11 cellular contexts compared by ENCODE assay signal in genomic region chr17:19262650-19263620, GRCh38. TPM values are rescaled to one million over a fixed set of nuclear protein-coding genes. Genes with fewer than 3 reads are reported as not detected.
A peak's percentile ranks its signal among the peaks of the same experiment; 100 is the strongest.
DNase-seq lines count a peak whose midpoint lies in the region; ATAC-seq lines count a peak whose summit lies in the region.
"Had no signal": no experiment of that assay in that cellular context is flagged by ENCODE, and none has a peak within 500 bp of the region (broad histone marks: within the 10 kb centered on the region; RNA-seq: fewer than 3 reads in every experiment).

No MANE protein-coding gene starts in this region.

- H3K36me3 ChIP-seq in skeletal muscle tissue (ENCODE audit: control insufficient read depth in 3 of 3, insufficient read depth in 3 of 3, low read length in 3 of 3), result no peaks in the 10 kb centered on the region
- H3K36me3 ChIP-seq in effector memory CD4-positive, alpha-beta T cell (ENCODE audit: control insufficient read depth, insufficient read depth, low read length), result no peaks in the 10 kb centered on the region

- peaks cover 39 to 52% (median 49%) of the 10 kb centered on the region in 3 donors for H3K4me1 ChIP-seq in skeletal muscle tissue (ENCODE audit: control insufficient read depth in 3 of 3, insufficient read depth in 3 of 3, low read length in 3 of 3)
- H3K4me1 ChIP-seq in effector memory CD4-positive, alpha-beta T cell (ENCODE audit: control insufficient read depth, insufficient read depth, low read length, poor library complexity, severe bottlenecking), result no peaks in the 10 kb centered on the region

- H3K27me3 ChIP-seq in skeletal muscle tissue (ENCODE audit: control insufficient read depth in 3 of 3, insufficient read depth in 3 of 3, low read length in 3 of 3), result no peaks in the 10 kb centered on the region
- H3K27me3 ChIP-seq in effector memory CD4-positive, alpha-beta T cell (replicated peaks; ENCODE audit: control insufficient read depth, insufficient read depth, low read length, poor library complexity, severe bottlenecking), result no peaks in the 10 kb centered on the region

- H3K9ac ChIP-seq in skeletal muscle tissue (ENCODE audit: low read depth in 1 of 3, low read length in 3 of 3), result peak overlapping the region in 2 of 3 donors; percentile 38 to 42

- DNase-seq in HCEC 1CT (peak; percentile 47), foreskin melanocyte (peak; percentile 85), mucosa of gallbladder (ENCODE audit: low spot score) (no peak)
- no peak for DNase-seq in effector memory CD4-positive, alpha-beta T cell
- DNase-seq: activated CD4-positive, alpha-beta T cell treated with anti-CD3 and anti-CD28 coated beads for 4 hours; NCI-H1092 treated with DMSO at 0.1 percent for 48 hours had no signal

- no peak overlapping the region for H3K4me3 ChIP-seq in skeletal muscle tissue (ENCODE audit: low read length in 3 of 3)
- no peak overlapping the region for H3K4me3 ChIP-seq in effector memory CD4-positive, alpha-beta T cell (ENCODE audit: insufficient read depth, low read depth, low read length, poor library complexity, severe bottlenecking)

- H3K27ac ChIP-seq in angular gyrus (ENCODE audit: low read depth, low read length), result peak overlapping the region; percentile 89
- peak overlapping the region; percentile 91 for H3K27ac ChIP-seq in skeletal muscle tissue (ENCODE audit: low read depth, low read length)
- no peak overlapping the region for H3K27ac ChIP-seq in effector memory CD4-positive, alpha-beta T cell (ENCODE audit: insufficient read depth, low read length, poor library complexity, severe bottlenecking)

- no peaks in the 10 kb centered on the region for H3K9me3 ChIP-seq in skeletal muscle tissue (ENCODE audit: control insufficient read depth in 3 of 3, low read length in 3 of 3)
- no peaks in the 10 kb centered on the region for H3K9me3 ChIP-seq in effector memory CD4-positive, alpha-beta T cell (ENCODE audit: control insufficient read depth, low read length)

- ATAC-seq in HG02623 (IDR thresholded peaks at IDR 0.05; ENCODE audit: unreplicated experiment) (no peak), HG02610 (IDR thresholded peaks at IDR 0.05; ENCODE audit: unreplicated experiment) (no peak)
- ATAC-seq: Panc1 had no signal

RNA-seq across cellular contexts. Expression of gene EPN2, which starts 25.8 kb away (rescaled TPM):
- 18.3 TPM for total RNA-seq in skeletal muscle tissue
- 47.0 TPM for total RNA-seq in mucosa of gallbladder

Comparison
In these comparisons a context has a peak if more than half of its experiments do, and no peak if none do; other contexts are left out.
1. DNase-seq: peak in HCEC 1CT (single experiment) and foreskin melanocyte (single experiment); none in effector memory CD4-positive, alpha-beta T cell (0 of 3) and mucosa of gallbladder (single experiment).